ENCODE assay signal across 8 cellular contexts in the genomic region with DNA sequence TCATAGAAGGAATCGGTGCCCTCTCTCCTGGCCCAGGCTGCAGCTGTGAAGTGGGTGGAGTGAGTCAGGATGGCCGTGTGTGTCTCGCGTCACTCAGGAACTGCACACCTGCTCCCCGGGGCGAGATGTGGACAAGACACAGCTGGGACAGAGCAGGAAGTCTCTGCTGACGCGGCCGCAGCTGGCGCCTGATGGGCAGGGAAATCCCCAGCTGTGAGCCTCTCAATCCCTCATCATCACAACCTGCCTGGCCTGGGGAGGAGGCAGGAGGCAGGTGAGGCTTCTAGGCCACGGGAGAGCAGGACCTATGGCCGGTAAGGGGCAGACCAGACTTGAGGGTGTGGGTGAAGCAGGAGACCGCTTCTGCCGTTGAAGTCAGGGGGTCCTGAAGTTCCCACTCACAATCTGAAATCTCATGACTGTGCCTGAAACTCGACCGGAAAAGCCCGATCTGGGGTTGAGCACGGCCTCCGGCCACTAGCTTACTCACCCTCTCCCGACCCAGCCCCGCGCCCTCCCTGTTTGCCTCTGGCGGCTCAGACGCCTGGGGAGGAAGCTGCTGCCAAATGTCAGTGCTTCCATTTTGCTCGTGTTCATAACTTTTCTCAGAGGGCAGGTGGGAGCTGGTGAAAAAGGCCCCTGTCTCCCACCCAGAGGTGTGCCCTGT. TPM values are rescaled to one million over a fixed set of nuclear protein-coding genes. Genes with fewer than 3 reads are reported as not detected.
DNase-seq lines count a peak whose midpoint lies in the region; ATAC-seq and TF ChIP-seq lines count a peak whose summit lies in the region.

No MANE protein-coding gene starts in this region.

- no peaks in the 10 kb centered on the region for H3K4me1 ChIP-seq in breast epithelium
- H3K4me1 ChIP-seq in trophoblast cell (ENCODE audit: control insufficient read depth in 1 of 2, insufficient read depth in 2 of 2, low read length in 2 of 2): peaks cover 0 to 3% of the 10 kb centered on the region in 2 experiments

- H3K27me3 ChIP-seq in breast epithelium: no peaks in the 10 kb centered on the region
- no peaks in the 10 kb centered on the region for H3K27me3 ChIP-seq in trophoblast cell (ENCODE audit: insufficient read depth, low read length)

- peak overlapping the region; percentile 25 for H2AFZ ChIP-seq in trophoblast cell (ENCODE audit: insufficient read depth, low read length, poor library complexity)

- no CpG with 5 or more reads among the region's 25 CpGs for WGBS in trophoblast cell (ENCODE audit: extremely low coverage, insufficient coverage, insufficient read length)

- no peak overlapping the region for H3K18ac ChIP-seq in trophoblast cell (ENCODE audit: low read length)

- H3K4me2 ChIP-seq in trophoblast cell (ENCODE audit: low read length): no peak overlapping the region

- H3K4me1 Mint-ChIP-seq in mesothelial cell of epicardium: peaks cover 6% of the 10 kb centered on the region

- no peak overlapping the region for H3K4ac ChIP-seq in trophoblast cell (ENCODE audit: low read depth, low read length)

- no peak overlapping the region for H3K14ac ChIP-seq in trophoblast cell (ENCODE audit: low read length)

- peaks cover 1% of the 10 kb centered on the region for H3K36me3 Mint-ChIP-seq in mesothelial cell of epicardium

- DNase-seq in NCI-H2029 (lab: John Stamatoyannopoulos, UW): peak; percentile 60
- DNase-seq in NCI-H2029 treated with DMSO at 0.1 percent for 48 hours (lab: John Stamatoyannopoulos, UW): no peak
- peak; percentile 95 for DNase-seq in SHP77 (lab: John Stamatoyannopoulos, UW)
- peak in 1 of 2 donors; percentile 63 for DNase-seq in breast epithelium (ENCODE audit: low spot score in 2 of 2)
- DNase-seq in trophoblast cell: peak; percentile 85 to 89
- no peak for DNase-seq in NCI-H1436 treated with DMSO at 0.1 percent for 48 hours (lab: John Stamatoyannopoulos, UW)
- DNase-seq in mesothelial cell of epicardium (ENCODE audit: low spot score in 2 of 2, unreplicated experiment in 2 of 2): no peak

- no peak overlapping the region for H4K12ac ChIP-seq in trophoblast cell (ENCODE audit: low read depth, low read length)

- no peaks in the 10 kb centered on the region for H3K9me3 ChIP-seq in breast epithelium
- no peaks in the 10 kb centered on the region for H3K9me3 ChIP-seq in trophoblast cell (ENCODE audit: insufficient read depth, low read depth, low read length)

- no peak overlapping the region for H2BK12ac ChIP-seq in trophoblast cell (ENCODE audit: low read length)

- no peak for TF ChIP-seq CTCF in breast epithelium (IDR thresholded peaks at IDR 0.05)
- TF ChIP-seq CTCF in mesothelial cell of epicardium (IDR thresholded peaks at IDR 0.05; ENCODE audit: unreplicated experiment): no peak

- no peak overlapping the region for H3K9ac ChIP-seq in trophoblast cell (ENCODE audit: low read length)

- H2BK120ac ChIP-seq in trophoblast cell (ENCODE audit: insufficient read depth, low read length, poor library complexity): no peak overlapping the region

- peak overlapping the region; percentile 30 to 73 for H3K27ac ChIP-seq in breast epithelium
- no peak overlapping the region for H3K27ac ChIP-seq in trophoblast cell (ENCODE audit: low read depth, low read length)

- H2BK5ac ChIP-seq in trophoblast cell (ENCODE audit: low read depth, low read length, poor library complexity): no peak overlapping the region

- no peak for TF ChIP-seq POLR2A in breast epithelium (IDR thresholded peaks at IDR 0.05)

- H3K4me3 ChIP-seq in breast epithelium (no peak overlapping the region), trophoblast cell (ENCODE audit: low read depth, low read length) (no peak overlapping the region)

- no peaks in the 10 kb centered on the region for H3K79me2 ChIP-seq in trophoblast cell (ENCODE audit: control insufficient read depth, insufficient read depth, low read length, poor library complexity)

- peak; percentile 55 for ATAC-seq in HG02970 (IDR thresholded peaks at IDR 0.05; ENCODE audit: low FRiP score, unreplicated experiment)

- no peaks in the 10 kb centered on the region for H3K79me1 ChIP-seq in trophoblast cell (ENCODE audit: low read length)

- H3K36me3 ChIP-seq in breast epithelium (no peaks in the 10 kb centered on the region), trophoblast cell (ENCODE audit: control insufficient read depth in 1 of 2, insufficient read depth in 2 of 2, low read length in 2 of 2) (no peaks in the 10 kb centered on the region)

- no peak overlapping the region for H4K91ac ChIP-seq in trophoblast cell (ENCODE audit: low read depth, low read length)

- H4K8ac ChIP-seq in trophoblast cell (ENCODE audit: low read depth, low read length): no peak overlapping the region

- no peak overlapping the region for H3K23ac ChIP-seq in trophoblast cell (ENCODE audit: low read length)

- no peaks in the 10 kb centered on the region for H3K27me3 Mint-ChIP-seq in mesothelial cell of epicardium (ENCODE audit: low read depth)

- intact Hi-C loops in breast epithelium (cut with DNase I; ENCODE audit: low total_unique reads): no loop called here

- no peak overlapping the region for H3K27ac Mint-ChIP-seq in mesothelial cell of epicardium

- no peak overlapping the region for H2AK5ac ChIP-seq in trophoblast cell (ENCODE audit: low read length)

- H3K4me3 Mint-ChIP-seq in mesothelial cell of epicardium: no peak overlapping the region

- H3K9me3 Mint-ChIP-seq in mesothelial cell of epicardium: no peaks in the 10 kb centered on the region

RNA-seq across cellular contexts. Expression of a gene that starts 1.1 kb away (rescaled TPM):
- total RNA-seq in breast epithelium: 1 to 10 TPM in 2 of 3 donors, under 1 TPM in 1; 0.98 to 1.1 (median 1.0) TPM
- 0.29 and 0.57 TPM in 2 replicates for polyA plus RNA-seq in trophoblast cell (2013)
- total RNA-seq in mesothelial cell of epicardium: 3.4 to 4.0 TPM (median 3.6 TPM) in 3 replicates

RNA-seq across cellular contexts. Expression of a gene that starts 50.5 kb away (rescaled TPM):
- total RNA-seq in breast epithelium (1 to 10 TPM; 4.9 to 5.9 (median 5.9) TPM), mesothelial cell of epicardium (9.5 to 14.2 TPM (median 11.6 TPM) in 3 replicates)
- 0.89 and 1.2 TPM in 2 replicates for polyA plus RNA-seq in trophoblast cell (2013)

Comparison
In these comparisons a context has a peak if more than half of its experiments do, and no peak if none do; other contexts are left out.
1. DNase-seq: peak in NCI-H2029 (single experiment), SHP77 (2 of 2) and trophoblast cell (2 of 2); none in NCI-H2029 treated with DMSO at 0.1 percent for 48 hours (single experiment), NCI-H1436 treated with DMSO at 0.1 percent for 48 hours (single experiment) and mesothelial cell of epicardium (0 of 2).